In the genomic region with DNA sequence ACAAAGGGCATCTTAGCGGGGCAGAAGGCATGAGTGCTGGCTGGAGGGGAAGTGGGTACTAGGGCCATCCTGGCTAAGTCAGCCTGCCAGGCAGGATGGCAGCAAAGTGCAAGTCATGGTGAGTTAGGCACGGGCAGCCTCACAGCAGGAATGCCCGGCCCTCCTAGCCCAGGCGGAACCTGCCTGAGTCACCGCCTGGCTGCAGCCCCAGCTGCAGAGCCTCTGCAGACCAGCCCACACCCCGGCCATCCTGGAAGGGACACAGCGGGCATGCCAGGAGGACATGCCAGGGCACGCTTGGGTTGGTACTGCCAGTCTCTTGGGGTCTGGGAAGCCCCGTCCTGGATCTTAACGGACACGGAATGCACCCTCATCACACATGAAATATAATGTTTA, we compare ENCODE assay signal across 8 cellular contexts. TPM values are rescaled to one million over a fixed set of nuclear protein-coding genes. Genes with fewer than 3 reads are reported as not detected.
DNase-seq lines count a peak whose midpoint lies in the region; ATAC-seq, FAIRE-seq and TF ChIP-seq lines count a peak whose summit lies in the region.

No MANE protein-coding gene starts in this region.

- in situ Hi-C loops in ACHN (cut with HindIII; ENCODE audit: low pct_ligation_motif_present, low pct_unique_long_range_greater_than_20kb, low sequenced_read_pairs) = no loop called here
- in situ Hi-C loops in astrocyte of the spinal cord (cut with HindIII; ENCODE audit: low sequenced_read_pairs) = no loop called here

- no peak for TF ChIP-seq EP300 in tibial nerve (IDR thresholded peaks at IDR 0.05)

- no peaks in the 10 kb centered on the region for H3K36me3 ChIP-seq in tibial nerve

- peak overlapping the region in 3 of 4 donors; percentile 21 to 75 (median 55) for H3K27ac ChIP-seq in tibial nerve

- TF ChIP-seq POLR2A in tibial nerve (IDR thresholded peaks at IDR 0.05) = no peak

- H3K4me1 ChIP-seq in tibial nerve = peaks cover 0 to 25% (median 9%) of the 10 kb centered on the region in 4 donors

- FAIRE-seq in GM19239 (lab: Jason Lieb, UNC) = no peak

- H3K4me3 ChIP-seq in LNCaP clone FGC (ENCODE audit: low read depth, low read length) (no peak overlapping the region), astrocyte of the spinal cord (ENCODE audit: low read depth, low read length) (no peak overlapping the region), tibial nerve (no peak overlapping the region)

- no peaks in the 10 kb centered on the region for H3K27me3 ChIP-seq in tibial nerve

- TF ChIP-seq CTCF in LNCaP clone FGC (IDR thresholded peaks at IDR 0.05; ENCODE audit: control insufficient read depth, extremely low read depth, insufficient read depth) (no peak), astrocyte of the spinal cord (IDR thresholded peaks at IDR 0.05; ENCODE audit: low read depth, low read length) (no peak), tibial nerve (IDR thresholded peaks at IDR 0.05) (no peak)

- ATAC-seq in GM21515 (IDR thresholded peaks at IDR 0.05; ENCODE audit: unreplicated experiment) = no peak

- no peaks in the 10 kb centered on the region for H3K9me3 ChIP-seq in tibial nerve

- 40 to 65% methylated on average over 8 to 11 of the region's 11 CpGs for WGBS in tibial nerve, 2 donors

- DNase-seq in ACHN (peak; percentile 98), LNCaP clone FGC (ENCODE audit: low read depth) (peak; percentile 62), astrocyte of the spinal cord (ENCODE audit: low read depth, low spot score) (peak; percentile 80), kidney tubule cell (ENCODE audit: low spot score) (peak; percentile 95), tibial nerve (ENCODE audit: low spot score in 2 of 2) (no peak), NCI-H748 (lab: John Stamatoyannopoulos, UW; ENCODE audit: unreplicated experiment) (no peak), GM19239 (ENCODE audit: insufficient read length, low spot score) (no peak)

RNA-seq across cellular contexts. Expression of a gene that starts 4.9 kb away (rescaled TPM):
- total RNA-seq in tibial nerve = 1 to 10 TPM in 2 of 4 donors, under 1 TPM in 1, not detected in 1; 0.21 to 2.1 (median 1.7) TPM

RNA-seq across cellular contexts. Expression of a gene that starts 36.7 kb away (rescaled TPM):
- total RNA-seq in tibial nerve = not detected

Comparison
In these comparisons a context has a peak if more than half of its experiments do, and no peak if none do; other contexts are left out.
1. DNase-seq: peak in ACHN (single experiment), LNCaP clone FGC (single experiment), astrocyte of the spinal cord (single experiment) and kidney tubule cell (single experiment); none in tibial nerve (0 of 2), NCI-H748 (single experiment) and GM19239 (single experiment).